In the genomic region with DNA sequence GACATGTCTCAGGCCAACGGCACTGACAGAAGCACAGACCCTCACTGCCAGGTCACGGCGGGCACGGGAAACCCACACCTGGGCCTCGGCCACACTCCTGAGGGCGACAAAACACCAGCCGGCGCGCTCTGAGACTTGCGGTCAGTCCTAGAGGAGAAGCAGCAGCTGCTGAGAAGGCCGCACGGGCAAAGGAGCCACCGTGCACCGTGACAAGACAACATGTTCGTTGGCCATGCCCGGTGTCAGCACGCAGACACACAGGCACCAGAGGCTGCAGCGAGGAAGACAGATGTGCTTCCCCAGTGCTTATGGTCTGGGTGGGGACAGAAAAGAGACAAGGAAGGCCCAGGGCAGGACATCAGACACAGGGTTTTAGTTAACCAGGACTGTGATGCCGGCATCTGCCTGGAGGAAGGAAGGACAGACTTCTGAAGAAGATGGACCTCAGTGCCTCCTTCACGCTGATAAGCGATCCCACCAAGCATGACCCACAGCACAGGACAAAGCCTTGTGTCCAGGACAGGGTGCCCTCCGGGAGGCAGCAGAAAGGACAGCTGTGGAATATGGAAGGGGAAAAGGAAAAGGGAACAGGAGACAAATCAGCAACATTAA, we compare ENCODE assay signal across 9 cellular contexts.
DNase-seq lines count a peak whose midpoint lies in the region; ATAC-seq and TF ChIP-seq lines count a peak whose summit lies in the region.
"Had no signal": no experiment of that assay in that cellular context is flagged by ENCODE, and none has a peak within 500 bp of the region (broad histone marks: within the 10 kb centered on the region; RNA-seq: fewer than 3 reads in every experiment).

No MANE protein-coding gene starts in this region.

- intact Hi-C loops in naive thymus-derived CD4-positive, alpha-beta T cell (cut with micrococcal nuclease) = loop anchor here (2.0 to 5.0 kb wide), 5 partner anchors 14 to 101 kb away; partner anchors contain the start of gene SPG7 (in 1 of the 2)

- DNase-seq in BE2C (peak; percentile 65), Karpas-422 (no peak), tibial nerve (ENCODE audit: low spot score in 2 of 2) (no peak), pons (ENCODE audit: low spot score) (no peak)
- DNase-seq in naive thymus-derived CD4-positive, alpha-beta T cell = no peak
- DNase-seq: NCI-H2081 treated with DMSO at 0.1 percent for 48 hours had no signal

- H3K4me3 ChIP-seq in BE2C (ENCODE audit: low read depth, low read length) (no peak overlapping the region), Karpas-422 (ENCODE audit: low read length) (no peak overlapping the region), tibial nerve (no peak overlapping the region)
- H3K4me3 ChIP-seq in naive thymus-derived CD4-positive, alpha-beta T cell (ENCODE audit: low read length) = no peak overlapping the region

- H3K36me3 ChIP-seq in BE2C (no peaks in the 10 kb centered on the region), Karpas-422 (ENCODE audit: insufficient read depth, low read length) (no peaks in the 10 kb centered on the region), tibial nerve (no peaks in the 10 kb centered on the region)
- H3K36me3 ChIP-seq in naive thymus-derived CD4-positive, alpha-beta T cell (ENCODE audit: control insufficient read depth in 2 of 3, insufficient read depth in 3 of 3, low read length in 3 of 3) = no peaks in the 10 kb centered on the region

- in situ Hi-C loops in GM18951 (cut with MboI; ENCODE audit: low sequenced_read_pairs, unreplicated experiment) = no loop called here

- H3K4me3 Mint-ChIP-seq in activated naive CD8-positive, alpha-beta T cell = peak overlapping the region; percentile 68
- peak overlapping the region; percentile 57 to 84 (median 78) for H3K4me3 Mint-ChIP-seq in naive thymus-derived CD4-positive, alpha-beta T cell

- no peaks in the 10 kb centered on the region for H3K27me3 Mint-ChIP-seq in activated naive CD8-positive, alpha-beta T cell
- no peaks in the 10 kb centered on the region for H3K27me3 Mint-ChIP-seq in naive thymus-derived CD4-positive, alpha-beta T cell

- CTCF ChIA-PET in naive thymus-derived CD4-positive, alpha-beta T cell (lab: Charles Lee) = no interaction called here

- H3K9ac ChIP-seq in Karpas-422 (ENCODE audit: low read length) = no peak overlapping the region

- WGBS in tibial nerve, 2 donors = 87 to 89% methylated on average over 22 of the region's 22 CpGs

- no peaks in the 10 kb centered on the region for H3K9me3 ChIP-seq in BE2C
- no peaks in the 10 kb centered on the region for H3K9me3 ChIP-seq in naive thymus-derived CD4-positive, alpha-beta T cell (ENCODE audit: control insufficient read depth in 2 of 3, low read length in 3 of 3)
- no peaks in the 10 kb centered on the region for H3K9me3 ChIP-seq in Karpas-422 (ENCODE audit: low read length)
- H3K9me3 ChIP-seq in tibial nerve = no peaks in the 10 kb centered on the region

- H3K4me1 Mint-ChIP-seq in activated naive CD8-positive, alpha-beta T cell (ENCODE audit: low read depth) = peaks cover 87% of the 10 kb centered on the region
- peaks cover 73 to 98% (median 89%) of the 10 kb centered on the region in 7 donors for H3K4me1 Mint-ChIP-seq in naive thymus-derived CD4-positive, alpha-beta T cell

- peak; percentile 2 for TF ChIP-seq POLR2A in GM18951 (IDR thresholded peaks at IDR 0.05; ENCODE audit: extremely low read depth, insufficient read depth, insufficient read length)
- no peak for TF ChIP-seq POLR2A in tibial nerve (IDR thresholded peaks at IDR 0.05)

- H3K79me2 ChIP-seq in Karpas-422 (ENCODE audit: low read length) = peaks cover 94% of the 10 kb centered on the region

- POLR2A ChIA-PET in naive thymus-derived CD4-positive, alpha-beta T cell (lab: Charles Lee) = no interaction called here

- peaks cover 42% of the 10 kb centered on the region for H4K20me1 ChIP-seq in Karpas-422 (ENCODE audit: insufficient read depth, low read depth, low read length)

- H3K27ac ChIP-seq in naive thymus-derived CD4-positive, alpha-beta T cell (ENCODE audit: low read depth, low read length) = peak overlapping the region; percentile 72
- H3K27ac ChIP-seq in Karpas-422 (ENCODE audit: low read length) = no peak overlapping the region
- no peak overlapping the region for H3K27ac ChIP-seq in tibial nerve

- no peak overlapping the region for H3K4me2 ChIP-seq in Karpas-422 (ENCODE audit: low read depth, low read length, poor library complexity, severe bottlenecking)

- no peaks in the 10 kb centered on the region for H3K36me3 Mint-ChIP-seq in activated naive CD8-positive, alpha-beta T cell
- H3K36me3 Mint-ChIP-seq in naive thymus-derived CD4-positive, alpha-beta T cell = no peaks in the 10 kb centered on the region

- TF ChIP-seq CTCF in BE2C (IDR thresholded peaks at IDR 0.05; ENCODE audit: low read depth, low read length) (no peak), tibial nerve (IDR thresholded peaks at IDR 0.05) (no peak)

- H2AFZ ChIP-seq in Karpas-422 (ENCODE audit: low read length) = no peak overlapping the region

- peak overlapping the region; percentile 90 for H3K27ac Mint-ChIP-seq in activated naive CD8-positive, alpha-beta T cell
- peak overlapping the region; percentile 84 to 96 (median 94) for H3K27ac Mint-ChIP-seq in naive thymus-derived CD4-positive, alpha-beta T cell

- ATAC-seq in naive thymus-derived CD4-positive, alpha-beta T cell = no peak
- no peak for ATAC-seq in GM18517 (IDR thresholded peaks at IDR 0.05; ENCODE audit: unreplicated experiment)

- H3K4me1 ChIP-seq in BE2C (peaks cover 30% of the 10 kb centered on the region), Karpas-422 (ENCODE audit: low read length) (no peaks in the 10 kb centered on the region), tibial nerve (peaks cover 0 to 98% (median 63%) of the 10 kb centered on the region in 4 donors)
- peaks cover 78 to 83% of the 10 kb centered on the region in 2 donors for H3K4me1 ChIP-seq in naive thymus-derived CD4-positive, alpha-beta T cell (ENCODE audit: control insufficient read depth in 2 of 2, insufficient read depth in 2 of 2, low read length in 2 of 2)

- TF ChIP-seq EP300 in tibial nerve (IDR thresholded peaks at IDR 0.05) = no peak

- H3K9me3 Mint-ChIP-seq in activated naive CD8-positive, alpha-beta T cell (ENCODE audit: low read depth) = no peaks in the 10 kb centered on the region
- H3K9me3 Mint-ChIP-seq in naive thymus-derived CD4-positive, alpha-beta T cell = no peaks in the 10 kb centered on the region

- H3K27me3 ChIP-seq in BE2C (no peaks in the 10 kb centered on the region), Karpas-422 (ENCODE audit: low read length) (no peaks in the 10 kb centered on the region), tibial nerve (no peaks in the 10 kb centered on the region)
- no peaks in the 10 kb centered on the region for H3K27me3 ChIP-seq in naive thymus-derived CD4-positive, alpha-beta T cell (ENCODE audit: control insufficient read depth in 2 of 2, insufficient read depth in 2 of 2, low read length in 2 of 2)

- H3K9me2 ChIP-seq in Karpas-422 (replicated peaks; ENCODE audit: insufficient read depth, low read length) = no peaks in the 10 kb centered on the region
